1 cellular context compared by ENCODE assay signal in genomic region chr15:39211108-39211979, GRCh38.
A peak's percentile ranks its signal among the peaks of the same experiment; 100 is the strongest.
TF ChIP-seq lines count a peak whose summit lies in the region.

No MANE protein-coding gene starts in this region.

TF ChIP-seq in HepG2, 621 proteins besides CTCF, POLR2A, EP300 and RAD21 (continued from another document and continues in another):
- TF ChIP-seq, protein P1, sequence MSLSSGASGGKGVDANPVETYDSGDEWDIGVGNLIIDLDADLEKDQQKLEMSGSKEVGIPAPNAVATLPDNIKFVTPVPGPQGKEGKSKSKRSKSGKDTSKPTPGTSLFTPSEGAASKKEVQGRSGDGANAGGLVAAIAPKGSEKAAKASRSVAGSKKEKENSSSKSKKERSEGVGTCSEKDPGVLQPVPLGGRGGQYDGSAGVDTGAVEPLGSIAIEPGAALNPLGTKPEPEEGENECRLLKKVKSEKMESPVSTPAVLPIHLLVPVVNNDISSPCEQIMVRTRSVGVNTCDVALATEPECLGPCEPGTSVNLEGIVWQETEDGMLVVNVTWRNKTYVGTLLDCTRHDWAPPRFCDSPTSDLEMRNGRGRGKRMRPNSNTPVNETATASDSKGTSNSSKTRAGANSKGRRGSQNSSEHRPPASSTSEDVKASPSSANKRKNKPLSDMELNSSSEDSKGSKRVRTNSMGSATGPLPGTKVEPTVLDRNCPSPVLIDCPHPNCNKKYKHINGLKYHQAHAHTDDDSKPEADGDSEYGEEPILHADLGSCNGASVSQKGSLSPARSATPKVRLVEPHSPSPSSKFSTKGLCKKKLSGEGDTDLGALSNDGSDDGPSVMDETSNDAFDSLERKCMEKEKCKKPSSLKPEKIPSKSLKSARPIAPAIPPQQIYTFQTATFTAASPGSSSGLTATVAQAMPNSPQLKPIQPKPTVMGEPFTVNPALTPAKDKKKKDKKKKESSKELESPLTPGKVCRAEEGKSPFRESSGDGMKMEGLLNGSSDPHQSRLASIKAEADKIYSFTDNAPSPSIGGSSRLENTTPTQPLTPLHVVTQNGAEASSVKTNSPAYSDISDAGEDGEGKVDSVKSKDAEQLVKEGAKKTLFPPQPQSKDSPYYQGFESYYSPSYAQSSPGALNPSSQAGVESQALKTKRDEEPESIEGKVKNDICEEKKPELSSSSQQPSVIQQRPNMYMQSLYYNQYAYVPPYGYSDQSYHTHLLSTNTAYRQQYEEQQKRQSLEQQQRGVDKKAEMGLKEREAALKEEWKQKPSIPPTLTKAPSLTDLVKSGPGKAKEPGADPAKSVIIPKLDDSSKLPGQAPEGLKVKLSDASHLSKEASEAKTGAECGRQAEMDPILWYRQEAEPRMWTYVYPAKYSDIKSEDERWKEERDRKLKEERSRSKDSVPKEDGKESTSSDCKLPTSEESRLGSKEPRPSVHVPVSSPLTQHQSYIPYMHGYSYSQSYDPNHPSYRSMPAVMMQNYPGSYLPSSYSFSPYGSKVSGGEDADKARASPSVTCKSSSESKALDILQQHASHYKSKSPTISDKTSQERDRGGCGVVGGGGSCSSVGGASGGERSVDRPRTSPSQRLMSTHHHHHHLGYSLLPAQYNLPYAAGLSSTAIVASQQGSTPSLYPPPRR (CRISPR knock-in tag; IDR thresholded peaks at IDR 0.05; ENCODE audit: borderline replicate concordance), result peak; percentile 86
- TF ChIP-seq AHDC1 (CRISPR knock-in tag; IDR thresholded peaks at IDR 0.05; ENCODE audit: borderline replicate concordance), result 0 out of 2 replicates have a peak, but pooled peaks have one; percentile 21
- TF ChIP-seq ZSCAN9 (CRISPR knock-in tag; IDR thresholded peaks at IDR 0.05; ENCODE audit: borderline replicate concordance), result peak; percentile 66; the same call in 1 of the 2 replicates
- no peak for TF ChIP-seq ZNF354B (CRISPR knock-in tag; IDR thresholded peaks at IDR 0.05)
- peak; percentile 82 for TF ChIP-seq HNF4A (CRISPR knock-in tag; IDR thresholded peaks at IDR 0.05)
- TF ChIP-seq NFIC (IDR thresholded peaks at IDR 0.05; ENCODE audit: low read length), result peak; percentile 67; the same call in 1 of the 2 replicates
- peak; percentile 22; the same call in 1 of the 2 replicates for TF ChIP-seq SALL1 (CRISPR knock-in tag; IDR thresholded peaks at IDR 0.05)
- TF ChIP-seq HMG20A (CRISPR knock-in tag; IDR thresholded peaks at IDR 0.05; ENCODE audit: borderline replicate concordance), result peak; percentile 87
- TF ChIP-seq, protein P2, sequence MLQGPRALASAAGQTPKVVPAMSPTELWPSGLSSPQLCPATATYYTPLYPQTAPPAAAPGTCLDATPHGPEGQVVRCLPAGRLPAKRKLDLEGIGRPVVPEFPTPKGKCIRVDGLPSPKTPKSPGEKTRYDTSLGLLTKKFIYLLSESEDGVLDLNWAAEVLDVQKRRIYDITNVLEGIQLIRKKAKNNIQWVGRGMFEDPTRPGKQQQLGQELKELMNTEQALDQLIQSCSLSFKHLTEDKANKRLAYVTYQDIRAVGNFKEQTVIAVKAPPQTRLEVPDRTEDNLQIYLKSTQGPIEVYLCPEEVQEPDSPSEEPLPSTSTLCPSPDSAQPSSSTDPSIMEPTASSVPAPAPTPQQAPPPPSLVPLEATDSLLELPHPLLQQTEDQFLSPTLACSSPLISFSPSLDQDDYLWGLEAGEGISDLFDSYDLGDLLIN (CRISPR knock-in tag; IDR thresholded peaks at IDR 0.05; ENCODE audit: borderline replicate concordance), result no peak
- peak; percentile 37; the same call in 1 of the 2 replicates for TF ChIP-seq ETV5 (CRISPR knock-in tag; IDR thresholded peaks at IDR 0.05; ENCODE audit: borderline replicate concordance)
- TF ChIP-seq SSRP1 (CRISPR knock-in tag; IDR thresholded peaks at IDR 0.05), result peak; percentile 57; the same call in 1 of the 2 replicates
- TF ChIP-seq ZNF761 (CRISPR knock-in tag; conservative IDR thresholded peaks at IDR 0.05), result no peak
- TF ChIP-seq CBFB (CRISPR knock-in tag; IDR thresholded peaks at IDR 0.05), result peak; percentile 77
- TF ChIP-seq, protein P3, sequence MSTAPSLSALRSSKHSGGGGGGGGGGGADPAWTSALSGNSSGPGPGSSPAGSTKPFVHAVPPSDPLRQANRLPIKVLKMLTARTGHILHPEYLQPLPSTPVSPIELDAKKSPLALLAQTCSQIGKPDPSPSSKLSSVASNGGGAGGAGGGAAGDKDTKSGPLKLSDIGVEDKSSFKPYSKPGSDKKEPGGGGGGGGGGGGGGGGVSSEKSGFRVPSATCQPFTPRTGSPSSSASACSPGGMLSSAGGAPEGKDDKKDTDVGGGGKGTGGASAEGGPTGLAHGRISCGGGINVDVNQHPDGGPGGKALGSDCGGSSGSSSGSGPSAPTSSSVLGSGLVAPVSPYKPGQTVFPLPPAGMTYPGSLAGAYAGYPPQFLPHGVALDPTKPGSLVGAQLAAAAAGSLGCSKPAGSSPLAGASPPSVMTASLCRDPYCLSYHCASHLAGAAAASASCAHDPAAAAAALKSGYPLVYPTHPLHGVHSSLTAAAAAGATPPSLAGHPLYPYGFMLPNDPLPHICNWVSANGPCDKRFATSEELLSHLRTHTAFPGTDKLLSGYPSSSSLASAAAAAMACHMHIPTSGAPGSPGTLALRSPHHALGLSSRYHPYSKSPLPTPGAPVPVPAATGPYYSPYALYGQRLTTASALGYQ (CRISPR knock-in tag; IDR thresholded peaks at IDR 0.05), result peak; percentile 44
- 0 out of 2 replicates have a peak, but pooled peaks have one; percentile 25 for TF ChIP-seq ZBTB43 (CRISPR knock-in tag; conservative IDR thresholded peaks at IDR 0.05)
- TF ChIP-seq, protein P4, sequence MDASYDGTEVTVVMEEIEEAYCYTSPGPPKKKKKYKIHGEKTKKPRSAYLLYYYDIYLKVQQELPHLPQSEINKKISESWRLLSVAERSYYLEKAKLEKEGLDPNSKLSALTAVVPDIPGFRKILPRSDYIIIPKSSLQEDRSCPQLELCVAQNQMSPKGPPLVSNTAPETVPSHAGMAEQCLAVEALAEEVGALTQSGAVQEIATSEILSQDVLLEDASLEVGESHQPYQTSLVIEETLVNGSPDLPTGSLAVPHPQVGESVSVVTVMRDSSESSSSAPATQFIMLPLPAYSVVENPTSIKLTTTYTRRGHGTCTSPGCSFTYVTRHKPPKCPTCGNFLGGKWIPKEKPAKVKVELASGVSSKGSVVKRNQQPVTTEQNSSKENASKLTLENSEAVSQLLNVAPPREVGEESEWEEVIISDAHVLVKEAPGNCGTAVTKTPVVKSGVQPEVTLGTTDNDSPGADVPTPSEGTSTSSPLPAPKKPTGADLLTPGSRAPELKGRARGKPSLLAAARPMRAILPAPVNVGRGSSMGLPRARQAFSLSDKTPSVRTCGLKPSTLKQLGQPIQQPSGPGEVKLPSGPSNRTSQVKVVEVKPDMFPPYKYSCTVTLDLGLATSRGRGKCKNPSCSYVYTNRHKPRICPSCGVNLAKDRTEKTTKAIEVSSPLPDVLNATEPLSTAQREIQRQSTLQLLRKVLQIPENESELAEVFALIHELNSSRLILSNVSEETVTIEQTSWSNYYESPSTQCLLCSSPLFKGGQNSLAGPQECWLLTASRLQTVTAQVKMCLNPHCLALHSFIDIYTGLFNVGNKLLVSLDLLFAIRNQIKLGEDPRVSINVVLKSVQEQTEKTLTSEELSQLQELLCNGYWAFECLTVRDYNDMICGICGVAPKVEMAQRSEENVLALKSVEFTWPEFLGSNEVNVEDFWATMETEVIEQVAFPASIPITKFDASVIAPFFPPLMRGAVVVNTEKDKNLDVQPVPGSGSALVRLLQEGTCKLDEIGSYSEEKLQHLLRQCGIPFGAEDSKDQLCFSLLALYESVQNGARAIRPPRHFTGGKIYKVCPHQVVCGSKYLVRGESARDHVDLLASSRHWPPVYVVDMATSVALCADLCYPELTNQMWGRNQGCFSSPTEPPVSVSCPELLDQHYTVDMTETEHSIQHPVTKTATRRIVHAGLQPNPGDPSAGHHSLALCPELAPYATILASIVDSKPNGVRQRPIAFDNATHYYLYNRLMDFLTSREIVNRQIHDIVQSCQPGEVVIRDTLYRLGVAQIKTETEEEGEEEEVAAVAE (CRISPR knock-in tag; IDR thresholded peaks at IDR 0.05; ENCODE audit: borderline replicate concordance), result peak; percentile 45; the same call in 1 of the 2 replicates
- TF ChIP-seq TFE3 (CRISPR knock-in tag; IDR thresholded peaks at IDR 0.05), result peak; percentile 91
- 0 out of 4 replicates have a peak, but pooled peaks of 1 of the 2 experiments have one; percentile 6 for TF ChIP-seq MAFK (conservative IDR thresholded peaks at IDR 0.05 in 1 of 2, IDR thresholded peaks at IDR 0.05 in 1 of 2; ENCODE audit: low read length in 2 of 2)
- peak; percentile 79 for TF ChIP-seq SOX13 (IDR thresholded peaks at IDR 0.05)
- peak in 1 of 2 experiments; percentile 93; a peak in 2 of 4 replicates for TF ChIP-seq SOX13 (CRISPR knock-in tag; conservative IDR thresholded peaks at IDR 0.05 in 1 of 2, IDR thresholded peaks at IDR 0.05 in 1 of 2)
- 0 out of 2 replicates have a peak, but pooled peaks have one; percentile 37 for TF ChIP-seq TARDBP (CRISPR knock-in tag; IDR thresholded peaks at IDR 0.05)
- TF ChIP-seq HHEX (CRISPR knock-in tag; IDR thresholded peaks at IDR 0.05), result peak; percentile 51; the same call in 1 of the 2 replicates
- TF ChIP-seq ATF1 (CRISPR knock-in tag; IDR thresholded peaks at IDR 0.05), result 0 out of 2 replicates have a peak, but pooled peaks have one; percentile 39
- no peak for TF ChIP-seq PCBP1 (IDR thresholded peaks at IDR 0.05; ENCODE audit: borderline replicate concordance, low read depth, low read length)
- TF ChIP-seq KAT8 (CRISPR knock-in tag; IDR thresholded peaks at IDR 0.05), result 0 out of 2 replicates have a peak, but pooled peaks have one; percentile 38
- TF ChIP-seq, protein P5, sequence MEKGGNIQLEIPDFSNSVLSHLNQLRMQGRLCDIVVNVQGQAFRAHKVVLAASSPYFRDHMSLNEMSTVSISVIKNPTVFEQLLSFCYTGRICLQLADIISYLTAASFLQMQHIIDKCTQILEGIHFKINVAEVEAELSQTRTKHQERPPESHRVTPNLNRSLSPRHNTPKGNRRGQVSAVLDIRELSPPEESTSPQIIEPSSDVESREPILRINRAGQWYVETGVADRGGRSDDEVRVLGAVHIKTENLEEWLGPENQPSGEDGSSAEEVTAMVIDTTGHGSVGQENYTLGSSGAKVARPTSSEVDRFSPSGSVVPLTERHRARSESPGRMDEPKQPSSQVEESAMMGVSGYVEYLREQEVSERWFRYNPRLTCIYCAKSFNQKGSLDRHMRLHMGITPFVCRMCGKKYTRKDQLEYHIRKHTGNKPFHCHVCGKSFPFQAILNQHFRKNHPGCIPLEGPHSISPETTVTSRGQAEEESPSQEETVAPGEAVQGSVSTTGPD (CRISPR knock-in tag; IDR thresholded peaks at IDR 0.05), result 0 out of 2 replicates have a peak, but pooled peaks have one; percentile 56
- TF ChIP-seq HMG20B (CRISPR knock-in tag; conservative IDR thresholded peaks at IDR 0.05), result peak; percentile 88
